10 cellular contexts compared by ENCODE assay signal in the genomic region with DNA sequence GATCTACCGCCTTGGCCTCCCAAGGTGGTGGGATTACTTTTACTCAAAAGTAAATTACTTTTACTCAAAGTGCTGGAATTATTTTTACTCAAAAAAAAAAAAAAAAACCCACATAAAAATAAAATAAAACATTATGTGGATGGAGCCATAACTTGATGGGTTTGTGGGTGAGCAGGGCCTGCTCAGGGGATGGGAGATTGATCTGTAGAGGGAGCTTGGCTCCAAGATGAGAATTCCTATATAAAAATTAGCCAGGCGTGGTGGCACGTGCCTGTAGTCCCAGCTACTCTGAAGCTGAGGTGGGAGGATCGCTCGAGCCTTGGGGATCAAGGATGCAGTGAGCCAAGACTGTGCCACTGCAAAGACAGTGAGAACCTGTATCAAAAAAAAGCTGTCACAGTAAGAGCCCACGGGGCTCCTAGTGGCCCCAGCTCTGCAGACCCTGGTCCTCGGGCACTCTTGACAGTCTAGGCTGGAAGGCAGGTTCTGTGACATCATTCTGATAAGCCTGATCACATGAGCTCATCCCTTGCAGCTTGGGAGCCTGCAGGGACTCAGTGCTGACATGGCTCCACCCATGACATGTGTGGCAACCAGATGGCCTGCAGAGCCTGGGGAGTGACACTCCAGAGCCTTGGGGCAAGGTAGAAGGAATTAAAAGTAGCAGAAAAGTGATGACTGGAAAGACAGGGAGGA. TPM values are rescaled to one million over a fixed set of nuclear protein-coding genes. Genes with fewer than 3 reads are reported as not detected.
DNase-seq lines count a peak whose midpoint lies in the region; ATAC-seq and TF ChIP-seq lines count a peak whose summit lies in the region.
"Had no signal": no experiment of that assay in that cellular context is flagged by ENCODE, and none has a peak within 500 bp of the region (broad histone marks: within the 10 kb centered on the region; RNA-seq: fewer than 3 reads in every experiment).

No MANE protein-coding gene starts in this region.

- no peak overlapping the region for H3K27ac Mint-ChIP-seq in stimulated activated naive CD8-positive, alpha-beta T cell treated with anti-CD3 and anti-CD28 coated beads, Interleukin-15, amount 100 ng/mL, for 72 hours
- H3K27ac Mint-ChIP-seq: T-cell had no signal

- no peak for TF ChIP-seq CTCF in coronary artery (IDR thresholded peaks at IDR 0.05)

- H3K36me3 ChIP-seq in GM23248 (ENCODE audit: low read depth), result no peaks in the 10 kb centered on the region
- peaks cover 53 to 57% of the 10 kb centered on the region in 2 experiments for H3K36me3 ChIP-seq in trophoblast cell (ENCODE audit: control insufficient read depth in 1 of 2, insufficient read depth in 2 of 2, low read length in 2 of 2)
- H3K36me3 ChIP-seq: vagina had no signal

- H2BK12ac ChIP-seq in trophoblast cell (ENCODE audit: low read length), result no peak overlapping the region

- H3K4me1 ChIP-seq in GM23248 (ENCODE audit: insufficient read depth) (peaks cover 8% of the 10 kb centered on the region), trophoblast cell (ENCODE audit: control insufficient read depth in 1 of 2, insufficient read depth in 2 of 2, low read length in 2 of 2) (peaks cover 11 to 17% of the 10 kb centered on the region in 2 experiments)

- no peak overlapping the region for H3K27ac ChIP-seq in GM23248
- no peak overlapping the region for H3K27ac ChIP-seq in trophoblast cell (ENCODE audit: low read depth, low read length)
- no peak overlapping the region for H3K27ac ChIP-seq in coronary artery
- H3K27ac ChIP-seq: esophagus muscularis mucosa, vagina had no signal

- peaks cover 11% of the 10 kb centered on the region; the same call in 1 of the 2 replicates for H3K79me2 ChIP-seq in GM23248 (ENCODE audit: insufficient read depth)
- H3K79me2 ChIP-seq in trophoblast cell (ENCODE audit: control insufficient read depth, insufficient read depth, low read length, poor library complexity), result no peaks in the 10 kb centered on the region

- no peak overlapping the region for H4K8ac ChIP-seq in trophoblast cell (ENCODE audit: low read depth, low read length)

- H2AFZ ChIP-seq in GM23248, result no peak overlapping the region
- no peak overlapping the region for H2AFZ ChIP-seq in trophoblast cell (ENCODE audit: insufficient read depth, low read length, poor library complexity)

- H3K9me3 ChIP-seq in GM23248 (ENCODE audit: low read depth) (no peaks in the 10 kb centered on the region), trophoblast cell (ENCODE audit: insufficient read depth, low read depth, low read length) (peaks cover 2% of the 10 kb centered on the region)
- H3K9me3 ChIP-seq: esophagus muscularis mucosa, vagina had no signal

- H3K9me2 ChIP-seq in GM23248 (ENCODE audit: insufficient read depth), result no peaks in the 10 kb centered on the region

- H3K4me3 Mint-ChIP-seq in stimulated activated naive CD8-positive, alpha-beta T cell treated with anti-CD3 and anti-CD28 coated beads, Interleukin-15, amount 100 ng/mL, for 72 hours, result no peak overlapping the region
- H3K4me3 Mint-ChIP-seq: T-cell had no signal

- no peaks in the 10 kb centered on the region for H4K20me1 ChIP-seq in GM23248 (ENCODE audit: insufficient read depth)

- H2BK120ac ChIP-seq in trophoblast cell (ENCODE audit: insufficient read depth, low read length, poor library complexity), result no peak overlapping the region

- no peaks in the 10 kb centered on the region for H3K9me3 Mint-ChIP-seq in stimulated activated naive CD8-positive, alpha-beta T cell treated with anti-CD3 and anti-CD28 coated beads, Interleukin-15, amount 100 ng/mL, for 72 hours
- H3K9me3 Mint-ChIP-seq: T-cell had no signal

- no peak overlapping the region for H4K91ac ChIP-seq in trophoblast cell (ENCODE audit: low read depth, low read length)

- 0 out of 2 replicates have a peak, but pooled peaks cover 8% of the 10 kb centered on the region for H3F3A ChIP-seq in GM23248 (ENCODE audit: insufficient read depth)

- H2BK5ac ChIP-seq in trophoblast cell (ENCODE audit: low read depth, low read length, poor library complexity), result no peak overlapping the region

- H3K14ac ChIP-seq in trophoblast cell (ENCODE audit: low read length), result no peak overlapping the region

- no peak overlapping the region for H3K18ac ChIP-seq in trophoblast cell (ENCODE audit: low read length)

- H3K4me2 ChIP-seq in GM23248 (ENCODE audit: unreplicated experiment) (no peak overlapping the region), trophoblast cell (ENCODE audit: low read length) (no peak overlapping the region)

- peaks cover 10% of the 10 kb centered on the region for H3K4me1 Mint-ChIP-seq in stimulated activated naive CD8-positive, alpha-beta T cell treated with anti-CD3 and anti-CD28 coated beads, Interleukin-15, amount 100 ng/mL, for 72 hours

- H3K4me3 ChIP-seq in GM23248 (no peak overlapping the region), trophoblast cell (ENCODE audit: low read depth, low read length) (no peak overlapping the region), coronary artery (no peak overlapping the region)
- H3K4me3 ChIP-seq: esophagus muscularis mucosa, vagina had no signal

- H2AK5ac ChIP-seq in trophoblast cell (ENCODE audit: low read length), result no peak overlapping the region

- no peak overlapping the region for H4K12ac ChIP-seq in trophoblast cell (ENCODE audit: low read depth, low read length)

- no peak overlapping the region for H3K4ac ChIP-seq in trophoblast cell (ENCODE audit: low read depth, low read length)

- no peaks in the 10 kb centered on the region for H3K27me3 Mint-ChIP-seq in stimulated activated naive CD8-positive, alpha-beta T cell treated with anti-CD3 and anti-CD28 coated beads, Interleukin-15, amount 100 ng/mL, for 72 hours
- H3K27me3 Mint-ChIP-seq: T-cell had no signal

- no peaks in the 10 kb centered on the region for H3K27me3 ChIP-seq in GM23248 (replicated peaks; ENCODE audit: insufficient read depth)
- H3K27me3 ChIP-seq in trophoblast cell (ENCODE audit: insufficient read depth, low read length), result no peaks in the 10 kb centered on the region
- H3K27me3 ChIP-seq: esophagus muscularis mucosa, vagina had no signal

- no peak overlapping the region for H3K23ac ChIP-seq in trophoblast cell (ENCODE audit: low read length)

- H3K79me1 ChIP-seq in trophoblast cell (ENCODE audit: low read length), result no peaks in the 10 kb centered on the region

- 52 to 56% methylated on average over 7 of the region's 7 CpGs for WGBS in GM23248 (ENCODE audit: low coverage in 1 of 2, low lambda C conversion rate in 2 of 2, missing lambda C conversion rate in 2 of 2), 2 experiments
- WGBS in trophoblast cell (ENCODE audit: extremely low coverage, insufficient coverage, insufficient read length), result no CpG with 5 or more reads among the region's 7 CpGs

- in situ Hi-C loops in GM23248 (cut with MboI), result loop anchor here (25.0 kb wide), 1 partner anchor 366 kb away; no protein-coding TSS in a partner anchor

- no peak for ATAC-seq in HG02798 (IDR thresholded peaks at IDR 0.05; ENCODE audit: poor library complexity, unreplicated experiment)
- no peak for ATAC-seq in stimulated activated naive CD8-positive, alpha-beta T cell treated with anti-CD3 and anti-CD28 coated beads, Interleukin-15, amount 100 ng/mL, for 72 hours

- DNase-seq in GM23248 (peak; percentile 57), NCI-H2171 (lab: John Stamatoyannopoulos, UW) (peak; percentile 88), cerebellum (ENCODE audit: low spot score) (peak; percentile 88), trophoblast cell (peak; percentile 93 to 94), coronary artery (ENCODE audit: low spot score) (no peak)
- no peak for DNase-seq in stimulated activated naive CD8-positive, alpha-beta T cell treated with anti-CD3 and anti-CD28 coated beads, Interleukin-15, amount 100 ng/mL, for 72 hours
- DNase-seq: T-cell had no signal

- H3K9ac ChIP-seq in GM23248, result no peak overlapping the region
- no peak overlapping the region for H3K9ac ChIP-seq in trophoblast cell (ENCODE audit: low read length)

RNA-seq across cellular contexts. Expression of a gene that starts 42.5 kb away (rescaled TPM):
- 28.8 and 32.5 TPM in 2 replicates for total RNA-seq in GM23248 (2014; rRNA removed; shearing (Covaris generic))
- 10.8 and 13.3 TPM in 2 replicates for polyA plus RNA-seq in GM23248 (2016; fragmentation: Nextera tagmentation; extraction: Ambion mirVana)
- 30.3 TPM for total RNA-seq in cerebellum
- polyA plus RNA-seq in trophoblast cell (2013), result 28.0 and 29.6 TPM in 2 replicates

RNA-seq across cellular contexts. Expression of a gene that starts 49.7 kb away (rescaled TPM):
- total RNA-seq in GM23248 (2014; rRNA removed; shearing (Covaris generic)), result 43.3 and 43.9 TPM in 2 replicates
- 36.0 and 36.9 TPM in 2 replicates for polyA plus RNA-seq in GM23248 (2016; fragmentation: Nextera tagmentation; extraction: Ambion mirVana)
- total RNA-seq in cerebellum, result 32.2 TPM
- 23.7 and 23.9 TPM in 2 replicates for polyA plus RNA-seq in trophoblast cell (2013)

RNA-seq across cellular contexts. Expression of a gene that starts 58.0 kb away (rescaled TPM):
- total RNA-seq in GM23248 (2014; rRNA removed; shearing (Covaris generic)), result 6.1 and 6.8 TPM in 2 replicates
- 2.2 and 2.6 TPM in 2 replicates for polyA plus RNA-seq in GM23248 (2016; fragmentation: Nextera tagmentation; extraction: Ambion mirVana)
- 9.5 TPM for total RNA-seq in cerebellum
- polyA plus RNA-seq in trophoblast cell (2013), result 2.9 and 3.5 TPM in 2 replicates

Comparison
In these comparisons a context has a peak if more than half of its experiments do, and no peak if none do; other contexts are left out.
1. DNase-seq: peak in GM23248 (single experiment), NCI-H2171 (single experiment), cerebellum (single experiment) and trophoblast cell (2 of 2); none in coronary artery (single experiment) and stimulated activated naive CD8-positive, alpha-beta T cell treated with anti-CD3 and anti-CD28 coated beads, Interleukin-15, amount 100 ng/mL, for 72 hours (0 of 2).